In genomic region chr1:8017495-8018310, GRCh38 we compare ENCODE assay signal across 1 cellular context.
TF ChIP-seq lines count a peak whose summit lies in the region.

No MANE protein-coding gene starts in this region.

TF ChIP-seq in HEK293, 187 proteins besides CTCF, POLR2A, EP300 and RAD21 (continued from another document and continues in another):
- 0 out of 2 replicates have a peak, but pooled peaks have one; percentile 36 for TF ChIP-seq PRDM4 (tag by site-specific recombination; IDR thresholded peaks at IDR 0.05)
- no peak for TF ChIP-seq HOXC10 (CRISPR knock-in tag; IDR thresholded peaks at IDR 0.05)
- no peak for TF ChIP-seq ZNF555 (tag by site-specific recombination; conservative IDR thresholded peaks at IDR 0.05)
- no peak for TF ChIP-seq ZNF341 (tag by site-specific recombination; IDR thresholded peaks at IDR 0.05; ENCODE audit: low read depth)
- no peak for TF ChIP-seq ZNF660 (tag by site-specific recombination; IDR thresholded peaks at IDR 0.05)
- no peak for TF ChIP-seq ZNF114 (tag by site-specific recombination; IDR thresholded peaks at IDR 0.05)
- TF ChIP-seq ZIC2 (tag by site-specific recombination; IDR thresholded peaks at IDR 0.05): no peak
- no peak for TF ChIP-seq ZBTB8A (tag by site-specific recombination; IDR thresholded peaks at IDR 0.05)
- no peak for TF ChIP-seq ZNF112 (tag by site-specific recombination; IDR thresholded peaks at IDR 0.05)
- TF ChIP-seq ZNF214 (tag by site-specific recombination; IDR thresholded peaks at IDR 0.05; ENCODE audit: borderline replicate concordance): no peak
- TF ChIP-seq ZNF473 (tag by site-specific recombination; IDR thresholded peaks at IDR 0.05): no peak
- no peak for TF ChIP-seq ZNF514 (tag by site-specific recombination; IDR thresholded peaks at IDR 0.05)
- TF ChIP-seq ZNF658 (tag by site-specific recombination; IDR thresholded peaks at IDR 0.05): no peak
- TF ChIP-seq ZNF664 (tag by site-specific recombination; IDR thresholded peaks at IDR 0.05): no peak
- TF ChIP-seq KLF7 (tag by site-specific recombination; IDR thresholded peaks at IDR 0.05; ENCODE audit: borderline replicate concordance): no peak
- TF ChIP-seq WT1 (tag by site-specific recombination; IDR thresholded peaks at IDR 0.05): peak; percentile 78
- peak; percentile 97 for TF ChIP-seq SCRT2 (tag by site-specific recombination; IDR thresholded peaks at IDR 0.05)
- TF ChIP-seq, protein P1, sequence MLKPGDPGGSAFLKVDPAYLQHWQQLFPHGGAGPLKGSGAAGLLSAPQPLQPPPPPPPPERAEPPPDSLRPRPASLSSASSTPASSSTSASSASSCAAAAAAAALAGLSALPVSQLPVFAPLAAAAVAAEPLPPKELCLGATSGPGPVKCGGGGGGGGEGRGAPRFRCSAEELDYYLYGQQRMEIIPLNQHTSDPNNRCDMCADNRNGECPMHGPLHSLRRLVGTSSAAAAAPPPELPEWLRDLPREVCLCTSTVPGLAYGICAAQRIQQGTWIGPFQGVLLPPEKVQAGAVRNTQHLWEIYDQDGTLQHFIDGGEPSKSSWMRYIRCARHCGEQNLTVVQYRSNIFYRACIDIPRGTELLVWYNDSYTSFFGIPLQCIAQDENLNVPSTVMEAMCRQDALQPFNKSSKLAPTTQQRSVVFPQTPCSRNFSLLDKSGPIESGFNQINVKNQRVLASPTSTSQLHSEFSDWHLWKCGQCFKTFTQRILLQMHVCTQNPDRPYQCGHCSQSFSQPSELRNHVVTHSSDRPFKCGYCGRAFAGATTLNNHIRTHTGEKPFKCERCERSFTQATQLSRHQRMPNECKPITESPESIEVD (tag by site-specific recombination; IDR thresholded peaks at IDR 0.05): peak; percentile 98
- TF ChIP-seq ZBTB21 (tag by site-specific recombination; IDR thresholded peaks at IDR 0.05): no peak
- TF ChIP-seq ELK4 (IDR thresholded peaks at IDR 0.05; ENCODE audit: borderline replicate concordance, low read depth, low read length): no peak
- TF ChIP-seq ZNF561 (tag by site-specific recombination; IDR thresholded peaks at IDR 0.05; ENCODE audit: borderline replicate concordance): 0 out of 2 replicates have a peak, but pooled peaks have one; percentile 63
- TF ChIP-seq ZNF510 (tag by site-specific recombination; IDR thresholded peaks at IDR 0.05; ENCODE audit: insufficient replicate concordance): no peak
- TF ChIP-seq HIC1 (tag by site-specific recombination; IDR thresholded peaks at IDR 0.05): peak; percentile 36; the same call in 1 of the 2 replicates
- TF ChIP-seq ZNF24 (tag by site-specific recombination; IDR thresholded peaks at IDR 0.05): no peak
- peak; percentile 49; the same call in 1 of the 2 replicates for TF ChIP-seq PRDM1 (tag by site-specific recombination; IDR thresholded peaks at IDR 0.05)
- TF ChIP-seq ZNF266 (tag by site-specific recombination; IDR thresholded peaks at IDR 0.05; ENCODE audit: low read depth): no peak
- no peak for TF ChIP-seq SP2 (tag by site-specific recombination; IDR thresholded peaks at IDR 0.05)
- no peak for TF ChIP-seq ZNF701 (tag by site-specific recombination; IDR thresholded peaks at IDR 0.05)
- TF ChIP-seq, protein P2, sequence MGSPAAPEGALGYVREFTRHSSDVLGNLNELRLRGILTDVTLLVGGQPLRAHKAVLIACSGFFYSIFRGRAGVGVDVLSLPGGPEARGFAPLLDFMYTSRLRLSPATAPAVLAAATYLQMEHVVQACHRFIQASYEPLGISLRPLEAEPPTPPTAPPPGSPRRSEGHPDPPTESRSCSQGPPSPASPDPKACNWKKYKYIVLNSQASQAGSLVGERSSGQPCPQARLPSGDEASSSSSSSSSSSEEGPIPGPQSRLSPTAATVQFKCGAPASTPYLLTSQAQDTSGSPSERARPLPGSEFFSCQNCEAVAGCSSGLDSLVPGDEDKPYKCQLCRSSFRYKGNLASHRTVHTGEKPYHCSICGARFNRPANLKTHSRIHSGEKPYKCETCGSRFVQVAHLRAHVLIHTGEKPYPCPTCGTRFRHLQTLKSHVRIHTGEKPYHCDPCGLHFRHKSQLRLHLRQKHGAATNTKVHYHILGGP (tag by site-specific recombination; IDR thresholded peaks at IDR 0.05): no peak
- TF ChIP-seq ZNF776 (tag by site-specific recombination; IDR thresholded peaks at IDR 0.05; ENCODE audit: borderline replicate concordance): no peak
- no peak for TF ChIP-seq ZNF324 (tag by site-specific recombination; IDR thresholded peaks at IDR 0.05)
- TF ChIP-seq ZNF621 (tag by site-specific recombination; IDR thresholded peaks at IDR 0.05): no peak
- TF ChIP-seq ZNF624 (tag by site-specific recombination; IDR thresholded peaks at IDR 0.05): no peak
- no peak for TF ChIP-seq ZNF777 (tag by site-specific recombination; IDR thresholded peaks at IDR 0.05; ENCODE audit: borderline replicate concordance)
- TF ChIP-seq KLF10 (tag by site-specific recombination; IDR thresholded peaks at IDR 0.05): peak; percentile 65
- TF ChIP-seq ZNF677 (tag by site-specific recombination; IDR thresholded peaks at IDR 0.05): no peak
- TF ChIP-seq ZNF48 (tag by site-specific recombination; IDR thresholded peaks at IDR 0.05): no peak
- TF ChIP-seq FEZF1 (tag by site-specific recombination; IDR thresholded peaks at IDR 0.05): peak; percentile 56
- TF ChIP-seq, protein P3, sequence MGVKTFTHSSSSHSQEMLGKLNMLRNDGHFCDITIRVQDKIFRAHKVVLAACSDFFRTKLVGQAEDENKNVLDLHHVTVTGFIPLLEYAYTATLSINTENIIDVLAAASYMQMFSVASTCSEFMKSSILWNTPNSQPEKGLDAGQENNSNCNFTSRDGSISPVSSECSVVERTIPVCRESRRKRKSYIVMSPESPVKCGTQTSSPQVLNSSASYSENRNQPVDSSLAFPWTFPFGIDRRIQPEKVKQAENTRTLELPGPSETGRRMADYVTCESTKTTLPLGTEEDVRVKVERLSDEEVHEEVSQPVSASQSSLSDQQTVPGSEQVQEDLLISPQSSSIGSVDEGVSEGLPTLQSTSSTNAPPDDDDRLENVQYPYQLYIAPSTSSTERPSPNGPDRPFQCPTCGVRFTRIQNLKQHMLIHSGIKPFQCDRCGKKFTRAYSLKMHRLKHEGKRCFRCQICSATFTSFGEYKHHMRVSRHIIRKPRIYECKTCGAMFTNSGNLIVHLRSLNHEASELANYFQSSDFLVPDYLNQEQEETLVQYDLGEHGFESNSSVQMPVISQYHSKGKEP (tag by site-specific recombination; IDR thresholded peaks at IDR 0.05): peak; percentile 86
- peak; percentile 27; the same call in 1 of the 2 replicates for TF ChIP-seq PRDM10 (tag by site-specific recombination; IDR thresholded peaks at IDR 0.05)
- no peak for TF ChIP-seq ZNF211 (tag by site-specific recombination; IDR thresholded peaks at IDR 0.05; ENCODE audit: low read depth)
- TF ChIP-seq TRIM28 (IDR thresholded peaks at IDR 0.05; ENCODE audit: borderline replicate concordance, low read length): peak; percentile 93
- no peak for TF ChIP-seq ZNF549 (tag by site-specific recombination; IDR thresholded peaks at IDR 0.05)
- TF ChIP-seq ZSCAN16 (tag by site-specific recombination; IDR thresholded peaks at IDR 0.05): no peak
- TF ChIP-seq, protein P4, sequence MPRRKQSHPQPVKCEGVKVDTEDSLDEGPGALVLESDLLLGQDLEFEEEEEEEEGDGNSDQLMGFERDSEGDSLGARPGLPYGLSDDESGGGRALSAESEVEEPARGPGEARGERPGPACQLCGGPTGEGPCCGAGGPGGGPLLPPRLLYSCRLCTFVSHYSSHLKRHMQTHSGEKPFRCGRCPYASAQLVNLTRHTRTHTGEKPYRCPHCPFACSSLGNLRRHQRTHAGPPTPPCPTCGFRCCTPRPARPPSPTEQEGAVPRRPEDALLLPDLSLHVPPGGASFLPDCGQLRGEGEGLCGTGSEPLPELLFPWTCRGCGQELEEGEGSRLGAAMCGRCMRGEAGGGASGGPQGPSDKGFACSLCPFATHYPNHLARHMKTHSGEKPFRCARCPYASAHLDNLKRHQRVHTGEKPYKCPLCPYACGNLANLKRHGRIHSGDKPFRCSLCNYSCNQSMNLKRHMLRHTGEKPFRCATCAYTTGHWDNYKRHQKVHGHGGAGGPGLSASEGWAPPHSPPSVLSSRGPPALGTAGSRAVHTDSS (tag by site-specific recombination; IDR thresholded peaks at IDR 0.05): no peak
- TF ChIP-seq ZNF560 (tag by site-specific recombination; IDR thresholded peaks at IDR 0.05; ENCODE audit: borderline replicate concordance): no peak
- TF ChIP-seq ZFP41 (tag by site-specific recombination; IDR thresholded peaks at IDR 0.05; ENCODE audit: borderline replicate concordance): no peak
- 0 out of 2 replicates have a peak, but pooled peaks have one; percentile 35 for TF ChIP-seq GLIS1 (tag by site-specific recombination; IDR thresholded peaks at IDR 0.05)
- peak; percentile 38 for TF ChIP-seq SETDB1 (IDR thresholded peaks at IDR 0.05; ENCODE audit: insufficient read length, low read length)
- TF ChIP-seq, protein P5, sequence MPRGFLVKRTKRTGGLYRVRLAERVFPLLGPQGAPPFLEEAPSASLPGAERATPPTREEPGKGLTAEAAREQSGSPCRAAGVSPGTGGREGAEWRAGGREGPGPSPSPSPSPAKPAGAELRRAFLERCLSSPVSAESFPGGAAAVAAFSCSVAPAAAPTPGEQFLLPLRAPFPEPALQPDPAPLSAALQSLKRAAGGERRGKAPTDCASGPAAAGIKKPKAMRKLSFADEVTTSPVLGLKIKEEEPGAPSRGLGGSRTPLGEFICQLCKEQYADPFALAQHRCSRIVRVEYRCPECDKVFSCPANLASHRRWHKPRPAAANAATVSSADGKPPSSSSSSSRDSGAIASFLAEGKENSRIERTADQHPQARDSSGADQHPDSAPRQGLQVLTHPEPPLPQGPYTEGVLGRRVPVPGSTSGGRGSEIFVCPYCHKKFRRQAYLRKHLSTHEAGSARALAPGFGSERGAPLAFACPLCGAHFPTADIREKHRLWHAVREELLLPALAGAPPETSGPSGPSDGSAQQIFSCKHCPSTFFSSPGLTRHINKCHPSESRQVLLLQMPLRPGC (tag by site-specific recombination; IDR thresholded peaks at IDR 0.05): peak; percentile 62; the same call in 1 of the 2 replicates
- TF ChIP-seq ZNF785 (tag by site-specific recombination; IDR thresholded peaks at IDR 0.05): no peak
- no peak for TF ChIP-seq ZNF544 (tag by site-specific recombination; IDR thresholded peaks at IDR 0.05)
